Comparison of ENCODE assay signal across 7 cellular contexts in genomic region chr2:161871113-161871512, GRCh38.
"Had no signal": no experiment of that assay in that cellular context is flagged by ENCODE, and none has a peak within 500 bp of the region (broad histone marks: within the 10 kb centered on the region; RNA-seq: fewer than 3 reads in every experiment).

No MANE protein-coding gene starts in this region.

- H2AFZ ChIP-seq: GM23248 had no signal

- H3K27ac ChIP-seq: GM23248, HL-60 had no signal

- H3K4me1 Mint-ChIP-seq: IgD-negative memory B cell had no signal

- H3K36me3 ChIP-seq: HAP-1 had no signal

- H3K36me3 Mint-ChIP-seq: IgD-negative memory B cell had no signal

- H3K9ac ChIP-seq: GM23248 had no signal

- H3K4me3 Mint-ChIP-seq: IgD-negative memory B cell had no signal

- DNase-seq: GM23248, GOT3, H7 had no signal

- H3K4me1 ChIP-seq: HAP-1 had no signal

- H3K27ac Mint-ChIP-seq: IgD-negative memory B cell had no signal

- H3K4me3 ChIP-seq: GM23248, HAP-1 had no signal

- ATAC-seq: HepG2 had no signal

- H3K9me3 ChIP-seq: HAP-1 had no signal
